Comparison of ENCODE assay signal across 12 cellular contexts in the genomic region with DNA sequence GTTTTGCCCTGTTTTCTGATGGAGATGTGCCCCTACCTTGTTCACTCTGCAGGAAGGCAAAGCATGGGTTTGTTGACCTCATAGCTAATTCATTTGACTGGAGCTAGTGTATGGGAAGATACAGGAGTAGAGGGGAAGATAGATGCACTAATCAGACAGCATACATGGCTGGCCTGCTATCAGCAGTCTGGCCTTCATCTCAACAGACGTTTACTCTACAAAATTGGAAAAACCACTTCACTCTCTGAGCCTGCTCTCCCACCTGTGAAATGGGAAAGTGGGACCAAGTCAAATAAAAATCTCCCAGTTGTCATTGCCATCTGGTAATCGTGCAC.
A peak's percentile ranks its signal among the peaks of the same experiment; 100 is the strongest.
DNase-seq lines count a peak whose midpoint lies in the region; ATAC-seq and TF ChIP-seq lines count a peak whose summit lies in the region.
"Had no signal": no experiment of that assay in that cellular context is flagged by ENCODE, and none has a peak within 500 bp of the region (broad histone marks: within the 10 kb centered on the region; RNA-seq: fewer than 3 reads in every experiment).

No MANE protein-coding gene starts in this region.

- peaks cover 2% of the 10 kb centered on the region for H3K36me3 Mint-ChIP-seq in T-helper 17 cell (ENCODE audit: low read depth)
- peaks cover 9% of the 10 kb centered on the region for H3K36me3 Mint-ChIP-seq in mesothelial cell of epicardium

- H3K9me3 ChIP-seq in T-helper 17 cell (ENCODE audit: control insufficient read depth, low read length, poor library complexity, severe bottlenecking): no peaks in the 10 kb centered on the region

- ATAC-seq in GM18498 (IDR thresholded peaks at IDR 0.05; ENCODE audit: unreplicated experiment): peak; percentile 37
- ATAC-seq in GM19455 (IDR thresholded peaks at IDR 0.05; ENCODE audit: unreplicated experiment): peak; percentile 35
- ATAC-seq in HG03045 (IDR thresholded peaks at IDR 0.05; ENCODE audit: unreplicated experiment): peak; percentile 15
- ATAC-seq in T-helper 17 cell: no peak
- no peak for ATAC-seq in GM19324 (IDR thresholded peaks at IDR 0.05; ENCODE audit: low FRiP score, unreplicated experiment)

- TF ChIP-seq CTCF in mesothelial cell of epicardium (IDR thresholded peaks at IDR 0.05; ENCODE audit: unreplicated experiment): no peak

- no peaks in the 10 kb centered on the region for H3K27me3 Mint-ChIP-seq in T-helper 17 cell
- H3K27me3 Mint-ChIP-seq in mesothelial cell of epicardium (ENCODE audit: low read depth): no peaks in the 10 kb centered on the region

- peaks cover 66% of the 10 kb centered on the region for H3K4me1 Mint-ChIP-seq in T-helper 17 cell
- H3K4me1 Mint-ChIP-seq in mesothelial cell of epicardium: peaks cover 37% of the 10 kb centered on the region

- peak overlapping the region; percentile 78 for H3K27ac Mint-ChIP-seq in T-helper 17 cell
- H3K27ac Mint-ChIP-seq in mesothelial cell of epicardium: no peak overlapping the region
- H3K27ac Mint-ChIP-seq: activated T-helper 1 cell treated with anti-CD3 and anti-CD28 coated beads, Interleukin-12 subunit alpha, Interleukin-12 subunit beta, Interleukin-2, Interleukin-4 antibody, amounts not matched to agents 30 ng/mL and 10 ng/mL and 1 ng/mL, durations not matched to agents 14 hours and 24 hours and 36 hours had no signal

- H3K4me3 Mint-ChIP-seq in T-helper 17 cell (peak overlapping the region; percentile 73), mesothelial cell of epicardium (no peak overlapping the region)
- H3K4me3 Mint-ChIP-seq: activated T-helper 1 cell treated with anti-CD3 and anti-CD28 coated beads, Interleukin-12 subunit alpha, Interleukin-12 subunit beta, Interleukin-2, Interleukin-4 antibody, amounts not matched to agents 30 ng/mL and 10 ng/mL and 1 ng/mL, durations not matched to agents 14 hours and 24 hours and 36 hours had no signal

- peaks cover 24% of the 10 kb centered on the region for H3K9me3 Mint-ChIP-seq in mesothelial cell of epicardium
- H3K9me3 Mint-ChIP-seq: activated T-helper 1 cell treated with anti-CD3 and anti-CD28 coated beads, Interleukin-12 subunit alpha, Interleukin-12 subunit beta, Interleukin-2, Interleukin-4 antibody, amounts not matched to agents 30 ng/mL and 10 ng/mL and 1 ng/mL, durations not matched to agents 14 hours and 24 hours and 36 hours had no signal

- DNase-seq in T-helper 17 cell: no peak
- no peak for DNase-seq in NCI-H1048 (lab: John Stamatoyannopoulos, UW)
- DNase-seq in activated T-cell treated with anti-CD3 and anti-CD28 coated beads, Interleukin-2, amount 50 U/mL, for 48 hours: no peak
- no peak for DNase-seq in mesothelial cell of epicardium (ENCODE audit: low spot score in 2 of 2, unreplicated experiment in 2 of 2)
- DNase-seq: effector CD4-positive, alpha-beta T cell; foreskin fibroblast; WERI-Rb-1 had no signal

Comparison
In these comparisons a context has a peak if more than half of its experiments do, and no peak if none do; other contexts are left out.
1. ATAC-seq: peak in GM18498 (single experiment), GM19455 (single experiment) and HG03045 (single experiment); none in T-helper 17 cell (single experiment) and GM19324 (single experiment).